ENCODE assay signal across 1 cellular context in genomic region chr1:184975208-184975875, GRCh38.
TF ChIP-seq lines count a peak whose summit lies in the region.

No MANE protein-coding gene starts in this region.

TF ChIP-seq in HepG2, 621 proteins besides CTCF, POLR2A, EP300 and RAD21 (continues in another document):
- no peak for TF ChIP-seq ZUFSP (CRISPR knock-in tag; IDR thresholded peaks at IDR 0.05; ENCODE audit: borderline replicate concordance)
- TF ChIP-seq ZNF713 (CRISPR knock-in tag; IDR thresholded peaks at IDR 0.05) = no peak
- TF ChIP-seq ZNF101 (CRISPR knock-in tag; IDR thresholded peaks at IDR 0.05; ENCODE audit: borderline replicate concordance, low read depth) = no peak
- TF ChIP-seq TCF7 (IDR thresholded peaks at IDR 0.05; ENCODE audit: low read depth) = 0 out of 2 replicates have a peak, but pooled peaks have one; percentile 47
- TF ChIP-seq ZNF264 (CRISPR knock-in tag; IDR thresholded peaks at IDR 0.05) = no peak
- peak; percentile 53; the same call in 1 of the 2 replicates for TF ChIP-seq CEBPB (IDR thresholded peaks at IDR 0.05; ENCODE audit: borderline replicate concordance, low read depth, low read length)
- TF ChIP-seq MTF1 (CRISPR knock-in tag; IDR thresholded peaks at IDR 0.05) = no peak
- TF ChIP-seq MAFG (CRISPR knock-in tag; IDR thresholded peaks at IDR 0.05) = no peak
- TF ChIP-seq REST (IDR thresholded peaks at IDR 0.05; ENCODE audit: borderline replicate concordance in 1 of 2, low read depth in 1 of 2, low read length in 2 of 2) = no peak
- TF ChIP-seq DMAP1 (CRISPR knock-in tag; IDR thresholded peaks at IDR 0.05) = no peak
- no peak for TF ChIP-seq ZNF660 (CRISPR knock-in tag; IDR thresholded peaks at IDR 0.05; ENCODE audit: borderline replicate concordance, low read depth)
- 0 out of 2 replicates have a peak, but pooled peaks have one; percentile 36 for TF ChIP-seq NFIC (IDR thresholded peaks at IDR 0.05; ENCODE audit: low read length)
- no peak for TF ChIP-seq NCOA5 (CRISPR knock-in tag; IDR thresholded peaks at IDR 0.05)
- no peak for TF ChIP-seq FOXM1 (CRISPR knock-in tag; IDR thresholded peaks at IDR 0.05)
- no peak for TF ChIP-seq NCOA1 (CRISPR knock-in tag; IDR thresholded peaks at IDR 0.05)
- TF ChIP-seq ZNF337 (CRISPR knock-in tag; IDR thresholded peaks at IDR 0.05; ENCODE audit: borderline replicate concordance, low read depth) = no peak
- no peak for TF ChIP-seq TCF12 (IDR thresholded peaks at IDR 0.05)
- TF ChIP-seq TCF12 (CRISPR knock-in tag; IDR thresholded peaks at IDR 0.05) = no peak
- TF ChIP-seq SP140L (CRISPR knock-in tag; IDR thresholded peaks at IDR 0.05; ENCODE audit: borderline replicate concordance) = no peak
- TF ChIP-seq TFAP4 (IDR thresholded peaks at IDR 0.05; ENCODE audit: borderline replicate concordance, low read depth) = no peak
- TF ChIP-seq STAT5B (CRISPR knock-in tag; IDR thresholded peaks at IDR 0.05) = no peak
- no peak for TF ChIP-seq ZBTB42 (CRISPR knock-in tag; IDR thresholded peaks at IDR 0.05)
- TF ChIP-seq ZNF367 (CRISPR knock-in tag; IDR thresholded peaks at IDR 0.05; ENCODE audit: borderline replicate concordance) = no peak
- no peak for TF ChIP-seq SNAPC4 (CRISPR knock-in tag; IDR thresholded peaks at IDR 0.05)
- no peak for TF ChIP-seq DMTF1 (CRISPR knock-in tag; IDR thresholded peaks at IDR 0.05)
- TF ChIP-seq SNAPC2 (CRISPR knock-in tag; IDR thresholded peaks at IDR 0.05) = no peak
- TF ChIP-seq ZNF704 (CRISPR knock-in tag; IDR thresholded peaks at IDR 0.05; ENCODE audit: borderline replicate concordance) = no peak
- no peak for TF ChIP-seq TRAFD1 (CRISPR knock-in tag; IDR thresholded peaks at IDR 0.05; ENCODE audit: borderline replicate concordance)
- TF ChIP-seq ZNF407 (CRISPR knock-in tag; IDR thresholded peaks at IDR 0.05; ENCODE audit: not compliant biosample characterization) = no peak
- no peak for TF ChIP-seq IKZF4 (CRISPR knock-in tag; IDR thresholded peaks at IDR 0.05; ENCODE audit: borderline replicate concordance, low read depth, not compliant biosample characterization)
- 0 out of 2 replicates have a peak, but pooled peaks have one; percentile 29 for TF ChIP-seq NR2C2 (CRISPR knock-in tag; IDR thresholded peaks at IDR 0.05; ENCODE audit: borderline replicate concordance)
